Comparison of ENCODE assay signal across 20 cellular contexts in the genomic region with DNA sequence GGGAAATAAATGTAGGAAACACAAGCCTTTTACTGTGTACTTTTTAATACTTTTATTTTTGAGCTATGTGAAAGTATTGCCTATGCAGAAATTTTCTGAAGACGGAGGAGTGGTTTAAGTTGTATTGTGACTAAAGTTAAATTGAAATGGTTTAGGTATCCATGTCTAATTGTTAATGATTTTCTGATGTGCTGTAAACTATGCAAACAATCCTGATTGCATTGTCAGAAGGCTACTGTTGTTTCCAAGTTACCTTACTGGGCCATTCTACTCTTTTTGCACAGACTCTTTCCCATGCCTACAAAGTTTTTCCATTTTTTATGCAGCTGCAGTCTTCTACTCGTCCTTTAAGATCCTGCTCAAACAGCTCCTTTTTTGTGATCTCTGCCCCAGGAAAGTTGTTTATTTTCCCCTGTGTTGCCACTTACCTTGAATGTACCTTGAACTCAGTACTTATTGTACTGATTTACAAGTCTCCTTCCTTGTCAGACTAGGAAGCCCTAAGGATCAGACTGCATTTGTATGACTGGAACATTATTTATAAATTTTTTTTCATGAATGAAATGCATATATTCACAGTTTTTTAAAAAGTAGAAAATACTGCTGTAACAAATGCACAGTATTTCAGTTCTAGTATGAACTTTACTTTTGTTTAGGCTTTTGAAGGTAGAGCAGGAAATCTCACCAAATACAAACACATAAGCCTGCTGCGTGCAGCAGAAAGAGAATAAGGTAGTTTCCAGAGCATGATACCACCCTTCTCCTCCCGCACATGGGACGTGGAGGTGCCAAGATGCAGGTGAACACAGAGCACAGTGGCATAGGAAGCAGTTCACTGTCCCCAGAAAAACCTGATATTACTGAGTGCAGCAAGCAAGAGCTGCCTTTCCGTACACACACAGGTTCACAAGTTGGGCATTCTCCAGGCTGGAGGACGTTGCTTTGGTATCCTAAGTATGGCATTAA.
DNase-seq lines count a peak whose midpoint lies in the region; ATAC-seq, FAIRE-seq and TF ChIP-seq lines count a peak whose summit lies in the region.
"Had no signal": no experiment of that assay in that cellular context is flagged by ENCODE, and none has a peak within 500 bp of the region (broad histone marks: within the 10 kb centered on the region; RNA-seq: fewer than 3 reads in every experiment).

No MANE protein-coding gene starts in this region.

- no peak overlapping the region for H2BK120ac ChIP-seq in H1 (replicated peaks; ENCODE audit: low read depth, low read length)

- no peak overlapping the region for H2BK5ac ChIP-seq in H1 (ENCODE audit: low read depth, low read length)

- no peaks in the 10 kb centered on the region for H3K4me1 Mint-ChIP-seq in activated CD8-positive, alpha-beta memory T cell treated with anti-CD3 and anti-CD28 coated beads, Interleukin-2, amount 10 ng/mL, durations not matched to agents 7 days and 5 days
- H3K4me1 Mint-ChIP-seq: B cell had no signal

- H3K14ac ChIP-seq in H1 (ENCODE audit: insufficient read length), result peak overlapping the region; percentile 48

- no peak overlapping the region for H4K8ac ChIP-seq in H1 (ENCODE audit: extremely low read depth, insufficient read depth, low read length)

- DNase-seq in Peyer's patch (no peak), H1 (ENCODE audit: low read depth in 1 of 2, low spot score in 2 of 2) (no peak), mucosa of descending colon (peak in 1 of 3 donors; percentile 27), H4 (ENCODE audit: low spot score) (no peak), NCI-H1105 (lab: John Stamatoyannopoulos, UW) (no peak), G401 (ENCODE audit: low spot score) (no peak)
- no peak for DNase-seq in activated CD8-positive, alpha-beta memory T cell treated with anti-CD3 and anti-CD28 coated beads, Interleukin-2, amount 10 ng/mL, durations not matched to agents 7 days and 5 days
- DNase-seq: C1 segment of cervical spinal cord; Calu3; CD4-positive, alpha-beta T cell; DMS 273 treated with DMSO at 0.1 percent for 48 hours; HFFc6 had no signal

- no peak overlapping the region for H3K27ac Mint-ChIP-seq in activated CD8-positive, alpha-beta memory T cell treated with anti-CD3 and anti-CD28 coated beads, Interleukin-2, amount 10 ng/mL, durations not matched to agents 7 days and 5 days
- H3K27ac Mint-ChIP-seq: B cell; CD4-positive, alpha-beta T cell; GM23338; HFFc6 had no signal

- no peak overlapping the region for H3K4me3 Mint-ChIP-seq in activated CD8-positive, alpha-beta memory T cell treated with anti-CD3 and anti-CD28 coated beads, Interleukin-2, amount 10 ng/mL, durations not matched to agents 7 days and 5 days
- H3K4me3 Mint-ChIP-seq: B cell; CD4-positive, alpha-beta T cell; GM23338; HFFc6 had no signal

- no peaks in the 10 kb centered on the region for H3K79me2 ChIP-seq in H1 (ENCODE audit: control insufficient read depth in 1 of 2, insufficient read depth in 2 of 2, low read length in 2 of 2)

- TF ChIP-seq RAD21 in H1 (IDR thresholded peaks at IDR 0.05 in 1 of 2, conservative IDR thresholded peaks at IDR 0.05 in 1 of 2; ENCODE audit: low read depth in 2 of 2, low read length in 2 of 2), result no peak

- H4K91ac ChIP-seq in H1 (replicated peaks; ENCODE audit: insufficient read length, low read length), result no peak overlapping the region

- no peaks in the 10 kb centered on the region for H3K9me3 Mint-ChIP-seq in activated CD8-positive, alpha-beta memory T cell treated with anti-CD3 and anti-CD28 coated beads, Interleukin-2, amount 10 ng/mL, durations not matched to agents 7 days and 5 days (ENCODE audit: low read depth)
- H3K9me3 Mint-ChIP-seq: CD4-positive, alpha-beta T cell; GM23338; HFFc6 had no signal

- peaks cover 3% of the 10 kb centered on the region; the same call in 1 of the 2 replicates for H3K23me2 ChIP-seq in H1 (ENCODE audit: low read depth, low read length)

- peaks cover 6% of the 10 kb centered on the region for H3K27me3 Mint-ChIP-seq in activated CD8-positive, alpha-beta memory T cell treated with anti-CD3 and anti-CD28 coated beads, Interleukin-2, amount 10 ng/mL, durations not matched to agents 7 days and 5 days
- H3K27me3 Mint-ChIP-seq: B cell had no signal

- H3K4ac ChIP-seq in H1 (replicated peaks; ENCODE audit: insufficient read length, low read depth, low read length), result no peak overlapping the region

- H2BK20ac ChIP-seq in H1 (ENCODE audit: low read length), result 0 out of 2 replicates have a peak overlapping the region, but pooled peaks have one; percentile 34

- H2AK5ac ChIP-seq in H1 (ENCODE audit: low read depth, low read length), result 0 out of 2 replicates have a peak overlapping the region, but pooled peaks have one; percentile 83

- no peak overlapping the region for H2BK12ac ChIP-seq in H1 (ENCODE audit: low read depth, low read length)

- H3K4me1 ChIP-seq in Peyer's patch, result peaks cover 0 to 9% (median 0%) of the 10 kb centered on the region in 4 donors
- H3K4me1 ChIP-seq in H1 (replicated peaks in 1 of 4; ENCODE audit: control insufficient read depth in 3 of 4, insufficient read depth in 4 of 4, low read length in 3 of 4), result peaks cover 2 to 15% (median 9%) of the 10 kb centered on the region in 4 experiments; a peak in 5 of 7 replicates
- H3K4me1 ChIP-seq in mucosa of descending colon (ENCODE audit: low read depth), result peaks cover 7% of the 10 kb centered on the region
- H3K4me1 ChIP-seq: HAP-1 had no signal

- peak overlapping the region in 1 of 4 donors; percentile 19 for H3K4me3 ChIP-seq in Peyer's patch
- H3K4me3 ChIP-seq in H1 (ENCODE audit: extremely low read depth in 1 of 4, insufficient read depth in 2 of 4, low read depth in 3 of 4, low read length in 4 of 4), result no peak overlapping the region
- no peak overlapping the region for H3K4me3 ChIP-seq in mucosa of descending colon
- H3K4me3 ChIP-seq: GM12878, GM23338, HAP-1 had no signal

- no peak overlapping the region for H3K9ac ChIP-seq in H1 (replicated peaks in 1 of 4; ENCODE audit: extremely low read depth in 1 of 4, low read depth in 3 of 4, low read length in 3 of 4)

- TF ChIP-seq CTCF in 22Rv1 (IDR thresholded peaks at IDR 0.05) (no peak), Peyer's patch (IDR thresholded peaks at IDR 0.05) (no peak), H1 (IDR thresholded peaks at IDR 0.05; ENCODE audit: control extremely low read depth in 1 of 3, insufficient read depth in 1 of 3, low read depth in 1 of 3, low read length in 3 of 3) (no peak), mucosa of descending colon (IDR thresholded peaks at IDR 0.05) (no peak)

- TF ChIP-seq POLR2A in Peyer's patch (IDR thresholded peaks at IDR 0.05) (no peak), H1 (IDR thresholded peaks at IDR 0.05; ENCODE audit: control extremely low read depth in 1 of 2, low read depth in 2 of 2, low read length in 2 of 2) (no peak)

- no peak overlapping the region for H3K23ac ChIP-seq in H1 (ENCODE audit: insufficient read length)

- H4K5ac ChIP-seq in H1 (ENCODE audit: insufficient read length, low read depth, low read length), result no peak overlapping the region

- POLR2A ChIA-PET in H1 (lab: Charles Lee; ENCODE audit: partially characterized antibody), result no interaction called here

- no peak overlapping the region for H2BK15ac ChIP-seq in H1 (ENCODE audit: low read length)

- no peaks in the 10 kb centered on the region for H3K36me3 Mint-ChIP-seq in activated CD8-positive, alpha-beta memory T cell treated with anti-CD3 and anti-CD28 coated beads, Interleukin-2, amount 10 ng/mL, durations not matched to agents 7 days and 5 days

- peak; percentile 93 for ATAC-seq in mucosa of descending colon
- no peak for ATAC-seq in activated CD8-positive, alpha-beta memory T cell treated with anti-CD3 and anti-CD28 coated beads, Interleukin-2, amount 10 ng/mL, durations not matched to agents 7 days and 5 days
- ATAC-seq: GM12878, GM23338 had no signal

- in situ Hi-C loops in G401 (cut with HindIII; ENCODE audit: low sequenced_read_pairs), result no loop called here

- no peaks in the 10 kb centered on the region for H3K36me3 ChIP-seq in Peyer's patch
- H3K36me3 ChIP-seq in H1 (ENCODE audit: control insufficient read depth in 2 of 4, insufficient read depth in 4 of 4, low read length in 3 of 4), result no peaks in the 10 kb centered on the region
- H3K36me3 ChIP-seq in mucosa of descending colon (ENCODE audit: low read depth), result no peaks in the 10 kb centered on the region
- H3K36me3 ChIP-seq: HAP-1 had no signal

- H3K9me3 ChIP-seq in Peyer's patch (no peaks in the 10 kb centered on the region), H1 (ENCODE audit: insufficient read depth in 2 of 2, low read depth in 1 of 2, low read length in 1 of 2) (no peaks in the 10 kb centered on the region), mucosa of descending colon (no peaks in the 10 kb centered on the region)
- H3K9me3 ChIP-seq: HAP-1 had no signal

- intact Hi-C loops in mucosa of descending colon (cut with DNase I, micrococcal nuclease), result no loop called here

- no peaks in the 10 kb centered on the region for H3K79me1 ChIP-seq in H1 (ENCODE audit: low read depth, low read length)

- TF ChIP-seq EP300 in H1 (IDR thresholded peaks at IDR 0.05; ENCODE audit: borderline replicate concordance in 1 of 2, low read depth in 2 of 2, low read length in 2 of 2), result no peak

- H4K20me1 ChIP-seq in H1 (replicated peaks in 1 of 2; ENCODE audit: control insufficient read depth in 1 of 2, insufficient read depth in 2 of 2, low read length in 2 of 2), result no peaks in the 10 kb centered on the region

- no peak overlapping the region for H2AFZ ChIP-seq in H1 (ENCODE audit: low read length)
- H2AFZ ChIP-seq: GM23338 had no signal

- CTCF ChIA-PET in H1 (lab: Charles Lee; ENCODE audit: partially characterized antibody), result interaction anchor here (0.5 to 4.7 kb wide), 6 partner anchors 14 to 573 kb away, joined by 3 to 21 read pairs (median 3); no protein-coding TSS in a partner anchor
- CTCF ChIA-PET in activated CD8-positive, alpha-beta memory T cell treated with anti-CD3 and anti-CD28 coated beads, Interleukin-2, amount 10 ng/mL, durations not matched to agents 7 days and 5 days (lab: Charles Lee), result interaction anchor here (0.6 to 2.1 kb wide), 7 partner anchors 10 to 542 kb away, joined by 3 to 8 read pairs (median 3); no protein-coding TSS in a partner anchor

- no peaks in the 10 kb centered on the region for H3K27me3 ChIP-seq in Peyer's patch
- H3K27me3 ChIP-seq in H1 (replicated peaks in 1 of 4; ENCODE audit: control insufficient read depth in 3 of 4, extremely low read depth in 1 of 4, insufficient read depth in 3 of 4, low read length in 3 of 4), result peaks cover 0 to 2% (median 0%) of the 10 kb centered on the region in 4 experiments; a peak in 3 of 7 replicates

- peak overlapping the region; percentile 75 for H3K18ac ChIP-seq in H1 (ENCODE audit: extremely low read depth, low read length)

- no peak overlapping the region for H3K56ac ChIP-seq in H1 (replicated peaks; ENCODE audit: insufficient read length, low read depth, low read length)

- H3K4me2 ChIP-seq in H1 (ENCODE audit: insufficient read depth in 1 of 2, low read depth in 2 of 2, low read length in 2 of 2), result no peak overlapping the region
- H3K4me2 ChIP-seq: GM23338 had no signal

- WGBS in H1 (ENCODE audit: extremely low coverage in 1 of 2, insufficient coverage in 1 of 2, insufficient read length in 1 of 2, insufficient replicate concordance in 2 of 2, low coverage in 1 of 2, low lambda C conversion rate in 2 of 2, missing lambda C conversion rate in 1 of 2), 2 experiments, result 91 to 100% methylated on average over 1 to 7 of the region's 7 CpGs

- H3K27ac ChIP-seq in 22Rv1 (peak overlapping the region; percentile 56), Peyer's patch (peak overlapping the region in 3 of 4 donors; percentile 44 to 80 (median 70)), H1 (ENCODE audit: low read depth, low read length) (no peak overlapping the region)

- FAIRE-seq in H1 (lab: Jason Lieb, UNC), result no peak
- FAIRE-seq: A204.1, GM12878, GM18507, HTR-8/SVneo had no signal
